10 cellular contexts compared by ENCODE assay signal in genomic region chr19:50772408-50773311, GRCh38.
DNase-seq lines count a peak whose midpoint lies in the region; ATAC-seq and TF ChIP-seq lines count a peak whose summit lies in the region.
"Had no signal": no experiment of that assay in that cellular context is flagged by ENCODE, and none has a peak within 500 bp of the region (broad histone marks: within the 10 kb centered on the region; RNA-seq: fewer than 3 reads in every experiment).

No MANE protein-coding gene starts in this region.

- no peak for ATAC-seq in GM19455 (IDR thresholded peaks at IDR 0.05; ENCODE audit: unreplicated experiment)

- peak; percentile 19 for DNase-seq in EL
- peak; percentile 55 for DNase-seq in MV-4-11 (lab: John Stamatoyannopoulos, UW)
- peak; percentile 20 to 48 for DNase-seq in cardiac fibroblast (ENCODE audit: low read depth in 2 of 2)
- no peak for DNase-seq in AG20443 (ENCODE audit: low spot score)
- no peak for DNase-seq in NCI-H2081 (lab: John Stamatoyannopoulos, UW)
- DNase-seq: activated CD8-positive, alpha-beta memory T cell treated with anti-CD3 and anti-CD28 coated beads, Interleukin-2, amount 50 U/mL, for 48 hours; NCI-H1092 treated with DMSO at 0.1 percent for 48 hours; NK-92 treated with Interleukin-12 subunit alpha and Interleukin-12 subunit beta, amount 100 ng/mL, for 24 hours; T-helper 9 cell had no signal

- TF ChIP-seq CTCF in cardiac fibroblast (IDR thresholded peaks at IDR 0.05; ENCODE audit: low read depth, low read length), result no peak

- no peak overlapping the region for H3K4me3 ChIP-seq in cardiac fibroblast (replicated peaks in 1 of 2; ENCODE audit: low read depth in 2 of 2, low read length in 2 of 2)

Comparison
In these comparisons a context has a peak if more than half of its experiments do, and no peak if none do; other contexts are left out.
1. DNase-seq: peak in EL (single experiment), MV-4-11 (single experiment) and cardiac fibroblast (2 of 2); none in AG20443 (single experiment) and NCI-H2081 (0 of 2).